Comparison of ENCODE assay signal across 1 cellular context in the genomic region with DNA sequence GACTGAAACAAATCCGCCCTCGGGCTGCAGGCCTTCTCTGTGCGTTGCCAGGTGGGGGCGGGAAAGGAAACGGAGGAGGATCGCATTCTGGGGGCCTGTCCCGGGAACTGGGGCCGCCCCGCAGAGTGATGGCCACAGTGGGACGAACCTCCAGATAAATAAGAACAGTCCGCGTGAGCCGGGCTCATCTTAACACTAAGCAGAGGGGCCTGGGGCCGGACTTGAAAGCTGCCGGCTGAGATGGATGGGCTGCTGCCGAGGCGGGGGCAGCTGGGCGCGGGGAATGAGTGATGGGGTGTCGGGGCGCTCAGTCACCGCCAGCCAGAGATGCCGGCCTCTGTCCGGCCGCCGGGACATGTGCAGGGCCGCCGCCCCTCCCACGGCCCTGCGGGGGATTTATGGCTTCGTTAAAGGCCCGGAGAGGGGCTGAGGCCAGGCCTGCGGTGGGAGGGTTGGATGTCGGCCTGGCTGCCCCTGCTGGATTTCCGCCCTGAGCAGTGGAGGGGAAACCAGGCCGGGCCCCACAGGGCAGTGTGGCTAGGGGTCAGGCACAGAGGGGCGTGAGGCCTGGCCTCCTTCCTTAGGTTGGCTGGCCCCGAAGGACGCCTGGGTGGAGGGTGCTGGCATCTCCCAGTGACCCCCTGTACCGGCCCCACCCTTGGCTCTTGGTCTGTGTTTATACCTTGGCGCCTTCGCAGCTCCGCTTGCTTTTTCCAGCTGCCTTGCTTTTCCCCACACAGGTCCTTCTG.
TF ChIP-seq lines count a peak whose summit lies in the region.

No MANE protein-coding gene starts in this region.

TF ChIP-seq in HEK293T, 16 proteins besides CTCF, POLR2A, EP300 and RAD21 (continued from another document):
- no peak for TF ChIP-seq PKNOX1 (IDR thresholded peaks at IDR 0.05)
- TF ChIP-seq LEF1 (IDR thresholded peaks at IDR 0.05; ENCODE audit: borderline replicate concordance): no peak
- no peak for TF ChIP-seq FOXK2 (IDR thresholded peaks at IDR 0.05)
- TF ChIP-seq FOXM1 (IDR thresholded peaks at IDR 0.05; ENCODE audit: borderline replicate concordance): no peak
- TF ChIP-seq ZNF384 (IDR thresholded peaks at IDR 0.05): no peak
- no peak for TF ChIP-seq FOXA1 (IDR thresholded peaks at IDR 0.05)
- TF ChIP-seq L3MBTL2 (conservative IDR thresholded peaks at IDR 0.05): no peak
- TF ChIP-seq HDGF (IDR thresholded peaks at IDR 0.05; ENCODE audit: borderline replicate concordance): no peak
- TF ChIP-seq NFRKB (IDR thresholded peaks at IDR 0.05): no peak
- TF ChIP-seq CTBP1 (IDR thresholded peaks at IDR 0.05; ENCODE audit: borderline replicate concordance): no peak
- TF ChIP-seq SP1 (IDR thresholded peaks at IDR 0.05): no peak
- TF ChIP-seq SUZ12 (IDR thresholded peaks at IDR 0.05): no peak
